Comparison of ENCODE assay signal across 36 cellular contexts in the genomic region with DNA sequence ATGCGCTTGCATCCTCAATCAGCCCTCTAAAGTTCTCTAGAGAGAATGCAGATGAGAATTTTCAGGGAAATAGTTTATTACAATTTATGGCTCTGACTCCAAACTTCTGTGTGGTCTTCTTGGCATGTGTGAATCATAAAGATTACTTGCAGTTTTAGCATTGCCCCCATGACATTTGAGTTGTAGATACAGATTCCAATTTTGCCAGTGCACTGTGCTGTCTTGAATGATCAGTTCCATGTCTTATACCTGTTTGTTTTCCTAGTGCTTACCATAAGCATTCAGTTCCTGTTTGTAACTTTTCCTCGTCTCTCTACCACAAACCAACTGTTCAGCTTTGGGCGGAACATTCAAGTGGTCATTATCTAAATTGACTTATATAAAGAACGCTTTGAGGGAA. TPM values are rescaled to one million over a fixed set of nuclear protein-coding genes. Genes with fewer than 3 reads are reported as not detected.
"Had no signal": no experiment of that assay in that cellular context is flagged by ENCODE, and none has a peak within 500 bp of the region (broad histone marks: within the 10 kb centered on the region; RNA-seq: fewer than 3 reads in every experiment).

No MANE protein-coding gene starts in this region.

- H3K4me1 Mint-ChIP-seq: endodermal cell, mesothelial cell of epicardium, naive B cell, nephron, neural progenitor cell had no signal

- H3K36me3 Mint-ChIP-seq: mesothelial cell of epicardium; naive B cell; neural progenitor cell; stimulated activated effector memory CD8-positive, alpha-beta T cell treated with anti-CD3 and anti-CD28 coated beads, Interleukin-12 subunit alpha, Interleukin-12 subunit beta, amount 100 ng/mL, for 72 hours; type B pancreatic cell had no signal

- H3K4me3 Mint-ChIP-seq: dendritic cell treated with granulocyte-macrophage colony-stimulating factor and Interleukin-4, amounts not matched to agents 40 ng/mL and 50 ng/mL, for 4 days; endodermal cell; mesothelial cell of epicardium; naive B cell; nephron; neural progenitor cell; stimulated activated effector memory CD8-positive, alpha-beta T cell treated with anti-CD3 and anti-CD28 coated beads, Interleukin-12 subunit alpha, Interleukin-12 subunit beta, amount 100 ng/mL, for 72 hours; type B pancreatic cell had no signal

- H3K9me3 Mint-ChIP-seq: neural progenitor cell, type B pancreatic cell had no signal

- H3K27ac Mint-ChIP-seq: dendritic cell treated with granulocyte-macrophage colony-stimulating factor and Interleukin-4, amounts not matched to agents 40 ng/mL and 50 ng/mL, for 4 days; endodermal cell; mesothelial cell of epicardium; nephron; neural progenitor cell; stimulated activated effector memory CD8-positive, alpha-beta T cell treated with anti-CD3 and anti-CD28 coated beads, Interleukin-12 subunit alpha, Interleukin-12 subunit beta, amount 100 ng/mL, for 72 hours; type B pancreatic cell had no signal

- DNase-seq: colonic mucosa; effector CD8-positive, alpha-beta T cell; endodermal cell; foreskin fibroblast; heart left ventricle; left cardiac atrium; left lung; mesenchymal stem cell; mucosa of descending colon; naive B cell; stimulated activated CD4-positive, alpha-beta T cell treated with anti-CD3 and anti-CD28 coated beads, Interleukin-12 subunit alpha, Interleukin-12 subunit beta, amount 100 ng/mL, for 4 hours; stimulated activated CD4-positive, alpha-beta T cell treated with anti-CD3 and anti-CD28 coated beads, Interleukin-2, amount 100 ng/mL, for 24 hours; stimulated activated CD4-positive, alpha-beta T cell treated with anti-CD3 and anti-CD28 coated beads, Interleukin-4, amount 100 ng/mL, for 24 hours; stimulated activated naive CD4-positive, alpha-beta T cell treated with Interleukin-2 at 50 U/mL for 16 hours; stomach; testis; tibial artery had no signal

- H3K9me3 ChIP-seq: colonic mucosa, prostate gland, right atrium auricular region, testis, tibial artery had no signal

- H2AFZ ChIP-seq: hepatocyte, neural progenitor cell had no signal

- H3K27me3 ChIP-seq: colonic mucosa, gastroesophageal sphincter, heart left ventricle, hepatocyte, left lung, neural progenitor cell, right atrium auricular region, stomach, testis, tibial artery had no signal

- H3K27ac ChIP-seq: colonic mucosa, gastroesophageal sphincter, heart left ventricle, hepatocyte, left lung, neural progenitor cell, prostate gland, right atrium auricular region, stomach, testis, tibial artery had no signal

- H3K4me3 ChIP-seq: colonic mucosa, gastroesophageal sphincter, heart left ventricle, hepatocyte, left lung, mucosa of descending colon, neural progenitor cell, prostate gland, right atrium auricular region, smooth muscle cell, stomach, testis, tibial artery had no signal

- ATAC-seq: esophagus mucosa; gastroesophageal sphincter; heart left ventricle; left cardiac atrium; left lung; mucosa of descending colon; sciatic nerve; stimulated activated effector memory CD8-positive, alpha-beta T cell treated with anti-CD3 and anti-CD28 coated beads, Interleukin-12 subunit alpha, Interleukin-12 subunit beta, amount 100 ng/mL, for 72 hours had no signal

- H3K79me2 ChIP-seq: hepatocyte had no signal

- H3K36me3 ChIP-seq: colonic mucosa, gastroesophageal sphincter, heart left ventricle, left lung, neural progenitor cell, prostate gland, right atrium auricular region, stomach, tibial artery had no signal

- H3K27me3 Mint-ChIP-seq: dendritic cell treated with granulocyte-macrophage colony-stimulating factor and Interleukin-4, amounts not matched to agents 40 ng/mL and 50 ng/mL, for 4 days; naive B cell; type B pancreatic cell had no signal

- H3K4me2 ChIP-seq: hepatocyte, neural progenitor cell, smooth muscle cell had no signal

- H3K4me1 ChIP-seq: colonic mucosa, gastroesophageal sphincter, heart left ventricle, left lung, neural progenitor cell, prostate gland, right atrium auricular region, stomach, testis, tibial artery had no signal

- H3K9ac ChIP-seq: neural progenitor cell had no signal

RNA-seq across cellular contexts. Expression of a gene that starts 4.8 kb away (rescaled TPM):
- total RNA-seq: colonic mucosa, endodermal cell, esophagus mucosa, gastroesophageal sphincter, heart left ventricle, hepatocyte, kidney epithelial cell, left cardiac atrium, left lung, lower leg skin, lung microvascular endothelial cell, mesothelial cell of epicardium, mucosa of descending colon, osteocyte, prostate gland, right atrium auricular region, sciatic nerve, smooth muscle cell, stomach, subcutaneous adipose tissue, testis, urinary bladder had no signal
- polyA plus RNA-seq: heart left ventricle, hepatocyte, smooth muscle cell, stomach, urinary bladder had no signal

RNA-seq across cellular contexts. Expression of a gene that starts 33.3 kb away (rescaled TPM):
- total RNA-seq: colonic mucosa, endodermal cell, esophagus mucosa, gastroesophageal sphincter, heart left ventricle, hepatocyte, kidney epithelial cell, left cardiac atrium, left lung, lung microvascular endothelial cell, mesothelial cell of epicardium, mucosa of descending colon, osteocyte, prostate gland, right atrium auricular region, sciatic nerve, smooth muscle cell, stomach, subcutaneous adipose tissue, urinary bladder had no signal
- polyA plus RNA-seq: heart left ventricle, hepatocyte, smooth muscle cell, stomach, urinary bladder had no signal

RNA-seq across cellular contexts. Expression of a gene that starts 41.4 kb away (rescaled TPM):
- total RNA-seq: colonic mucosa, endodermal cell, esophagus mucosa, gastroesophageal sphincter, heart left ventricle, hepatocyte, kidney epithelial cell, left cardiac atrium, left lung, lower leg skin, lung microvascular endothelial cell, mesothelial cell of epicardium, mucosa of descending colon, osteocyte, prostate gland, right atrium auricular region, sciatic nerve, smooth muscle cell, stomach, subcutaneous adipose tissue, testis, urinary bladder had no signal
- polyA plus RNA-seq: heart left ventricle, hepatocyte, smooth muscle cell, stomach, urinary bladder had no signal
